In genomic region chr18:3710712-3711269, GRCh38 we compare ENCODE assay signal across 9 cellular contexts.
A peak's percentile ranks its signal among the peaks of the same experiment; 100 is the strongest.
DNase-seq lines count a peak whose midpoint lies in the region; ATAC-seq and TF ChIP-seq lines count a peak whose summit lies in the region.
"Had no signal": no experiment of that assay in that cellular context is flagged by ENCODE, and none has a peak within 500 bp of the region (broad histone marks: within the 10 kb centered on the region; RNA-seq: fewer than 3 reads in every experiment).

No MANE protein-coding gene starts in this region.

- H3K36me3 Mint-ChIP-seq in nephron (ENCODE audit: low read depth) = no peaks in the 10 kb centered on the region
- H3K36me3 Mint-ChIP-seq in CD4-positive, alpha-beta memory T cell = no peaks in the 10 kb centered on the region

- H3K36me3 ChIP-seq in duodenal mucosa (ENCODE audit: control insufficient read depth in 1 of 2, insufficient read depth in 2 of 2, low read length in 2 of 2) = no peaks in the 10 kb centered on the region
- no peaks in the 10 kb centered on the region for H3K36me3 ChIP-seq in CD4-positive, alpha-beta memory T cell (ENCODE audit: insufficient read depth, low read length)
- H3K36me3 ChIP-seq: gastrocnemius medialis had no signal

- no peaks in the 10 kb centered on the region for H3K27me3 ChIP-seq in duodenal mucosa (ENCODE audit: control insufficient read depth in 1 of 2, insufficient read depth in 2 of 2, low read length in 2 of 2)
- H3K27me3 ChIP-seq in CD4-positive, alpha-beta memory T cell (ENCODE audit: insufficient read depth, low read length) = peaks cover 5% of the 10 kb centered on the region
- H3K27me3 ChIP-seq: gastrocnemius medialis had no signal

- TF ChIP-seq CTCF in nephron (IDR thresholded peaks at IDR 0.05; ENCODE audit: unreplicated experiment in 3 of 3) = no peak

- CTCF ChIA-PET in CD4-positive, alpha-beta memory T cell (lab: Charles Lee; ENCODE audit: partially characterized antibody) = no interaction called here

- no peaks in the 10 kb centered on the region for H3K9me3 ChIP-seq in duodenal mucosa (ENCODE audit: control insufficient read depth in 1 of 2, low read length in 2 of 2)
- H3K9me3 ChIP-seq in CD4-positive, alpha-beta memory T cell (ENCODE audit: control insufficient read depth in 1 of 2, low read length in 2 of 2) = no peaks in the 10 kb centered on the region
- H3K9me3 ChIP-seq: gastrocnemius medialis had no signal

- peak overlapping the region; percentile 28 to 36 for H3K9ac ChIP-seq in duodenal mucosa (ENCODE audit: low read depth in 1 of 2, low read length in 2 of 2)

- no peak overlapping the region for H3K4me3 Mint-ChIP-seq in nephron
- no peak overlapping the region for H3K4me3 Mint-ChIP-seq in CD4-positive, alpha-beta memory T cell

- peaks cover 31% of the 10 kb centered on the region for H3K4me1 Mint-ChIP-seq in nephron
- peaks cover 0 to 5% (median 3%) of the 10 kb centered on the region in 4 donors for H3K4me1 Mint-ChIP-seq in CD4-positive, alpha-beta memory T cell

- H3K27ac ChIP-seq in duodenal mucosa (ENCODE audit: low read depth, low read length) = peak overlapping the region; percentile 80
- no peak overlapping the region for H3K27ac ChIP-seq in CD4-positive, alpha-beta memory T cell (ENCODE audit: low read depth, low read length)
- H3K27ac ChIP-seq: gastrocnemius medialis had no signal

- intact Hi-C loops in CD4-positive, alpha-beta memory T cell (cut with micrococcal nuclease) = no loop called here

- H3K4me1 ChIP-seq in duodenal mucosa (ENCODE audit: control insufficient read depth in 1 of 2, insufficient read depth in 2 of 2, low read length in 2 of 2) = peaks cover 34 to 48% of the 10 kb centered on the region in 2 donors
- no peaks in the 10 kb centered on the region for H3K4me1 ChIP-seq in CD4-positive, alpha-beta memory T cell (ENCODE audit: insufficient read depth, low read length)
- H3K4me1 ChIP-seq: gastrocnemius medialis had no signal

- peak overlapping the region; percentile 82 to 90 (median 83) for H3K27ac Mint-ChIP-seq in nephron
- H3K27ac Mint-ChIP-seq in CD4-positive, alpha-beta memory T cell = peak overlapping the region in 1 of 7 donors; percentile 38

- peaks cover 5% of the 10 kb centered on the region for H3K27me3 Mint-ChIP-seq in nephron (ENCODE audit: low read depth)
- H3K27me3 Mint-ChIP-seq in CD4-positive, alpha-beta memory T cell = peaks cover 10 to 49% of the 10 kb centered on the region in 2 donors

- peak overlapping the region; percentile 9 to 25 for H3K4me3 ChIP-seq in duodenal mucosa (ENCODE audit: low read depth in 1 of 2, low read length in 2 of 2)
- H3K4me3 ChIP-seq in CD4-positive, alpha-beta memory T cell (ENCODE audit: low read length in 2 of 2) = no peak overlapping the region
- H3K4me3 ChIP-seq: gastrocnemius medialis had no signal

- ATAC-seq in HG03571 (IDR thresholded peaks at IDR 0.05; ENCODE audit: unreplicated experiment) = no peak
- ATAC-seq: gastrocnemius medialis had no signal

- POLR2A ChIA-PET in CD4-positive, alpha-beta memory T cell (lab: Charles Lee; ENCODE audit: partially characterized antibody) = no interaction called here

- H3K9me3 Mint-ChIP-seq in nephron = no peaks in the 10 kb centered on the region
- H3K9me3 Mint-ChIP-seq in CD4-positive, alpha-beta memory T cell = no peaks in the 10 kb centered on the region

- DNase-seq in DMS53 (lab: John Stamatoyannopoulos, UW) (peak; percentile 94), NOMO-1 treated with DMSO at 0.1 percent for 48 hours (lab: John Stamatoyannopoulos, UW; ENCODE audit: unreplicated experiment) (peak; percentile 82), DMS153 treated with DMSO at 0.1 percent for 48 hours (lab: John Stamatoyannopoulos, UW; ENCODE audit: unreplicated experiment) (no peak)
- DNase-seq in CD4-positive, alpha-beta memory T cell = no peak
- no peak for DNase-seq in stimulated activated CD4-positive, alpha-beta T cell treated with anti-CD3 and anti-CD28 coated beads, Interleukin-2, amount 100 ng/mL, for 48 hours

Comparison
In these comparisons a context has a peak if more than half of its experiments do, and no peak if none do; other contexts are left out.
1. DNase-seq: peak in DMS53 (single experiment) and NOMO-1 treated with DMSO at 0.1 percent for 48 hours (single experiment); none in DMS153 treated with DMSO at 0.1 percent for 48 hours (single experiment), CD4-positive, alpha-beta memory T cell (0 of 5) and stimulated activated CD4-positive, alpha-beta T cell treated with anti-CD3 and anti-CD28 coated beads, Interleukin-2, amount 100 ng/mL, for 48 hours (0 of 2).
2. H3K4me3 ChIP-seq: peak in duodenal mucosa (2 of 2); none in CD4-positive, alpha-beta memory T cell (0 of 2).